ENCODE assay signal across 16 cellular contexts in genomic region chr7:66105263-66105748, GRCh38.
"Had no signal": no experiment of that assay in that cellular context is flagged by ENCODE, and none has a peak within 500 bp of the region (broad histone marks: within the 10 kb centered on the region; RNA-seq: fewer than 3 reads in every experiment).

No MANE protein-coding gene starts in this region.

- H3K9me3 ChIP-seq: ascending aorta, breast epithelium, pancreas, thoracic aorta had no signal

- H3K27ac Mint-ChIP-seq: activated naive CD4-positive, alpha-beta T cell treated with anti-CD3 and anti-CD28 coated beads, Interleukin-2, amount 10 ng/mL, durations not matched to agents 7 days and 5 days; activated T-cell treated with anti-CD3 and anti-CD28 coated beads, Interleukin-2, amount 50 U/mL, for 24 hours had no signal

- H3K27me3 ChIP-seq: ascending aorta, breast epithelium, pancreas had no signal

- H3K36me3 Mint-ChIP-seq: activated naive CD4-positive, alpha-beta T cell treated with anti-CD3 and anti-CD28 coated beads, Interleukin-2, amount 10 ng/mL, durations not matched to agents 7 days and 5 days; naive B cell had no signal

- H3K27me3 Mint-ChIP-seq: activated naive CD4-positive, alpha-beta T cell treated with anti-CD3 and anti-CD28 coated beads, Interleukin-2, amount 10 ng/mL, durations not matched to agents 7 days and 5 days; activated T-cell treated with anti-CD3 and anti-CD28 coated beads, Interleukin-2, amount 50 U/mL, for 24 hours; naive B cell had no signal

- H3K36me3 ChIP-seq: ascending aorta, breast epithelium, pancreas, thoracic aorta had no signal

- H3K4me3 ChIP-seq: ascending aorta, breast epithelium, lung, pancreas, thoracic aorta had no signal

- H3K27ac ChIP-seq: ascending aorta, breast epithelium, pancreas, thoracic aorta, VCaP had no signal

- DNase-seq: activated CD4-positive, alpha-beta T cell treated with anti-CD3 and anti-CD28 coated beads for 1 hour; activated CD4-positive, alpha-beta T cell treated with anti-CD3 and anti-CD28 coated beads, Interleukin-2, amount 50 U/mL, for 48 hours; activated naive CD4-positive, alpha-beta T cell treated with anti-CD3 and anti-CD28 coated beads, Interleukin-2, amount 10 ng/mL, durations not matched to agents 7 days and 5 days; activated T-cell treated with anti-CD3 and anti-CD28 coated beads, Interleukin-2, amount 50 U/mL, for 24 hours; foreskin melanocyte; head of caudate nucleus; left colon; naive B cell; stimulated activated CD4-positive, alpha-beta T cell treated with anti-CD3 and anti-CD28 coated beads, Interleukin-1b, Interleukin-23, amount 100 ng/mL, for 48 hours; T-helper 9 cell had no signal

- H3K4me1 ChIP-seq: ascending aorta, breast epithelium, pancreas had no signal

- ATAC-seq: left colon, pancreas had no signal

- H3K4me3 Mint-ChIP-seq: activated naive CD4-positive, alpha-beta T cell treated with anti-CD3 and anti-CD28 coated beads, Interleukin-2, amount 10 ng/mL, durations not matched to agents 7 days and 5 days; activated T-cell treated with anti-CD3 and anti-CD28 coated beads, Interleukin-2, amount 50 U/mL, for 24 hours had no signal

- H3K9me3 Mint-ChIP-seq: activated naive CD4-positive, alpha-beta T cell treated with anti-CD3 and anti-CD28 coated beads, Interleukin-2, amount 10 ng/mL, durations not matched to agents 7 days and 5 days; activated T-cell treated with anti-CD3 and anti-CD28 coated beads, Interleukin-2, amount 50 U/mL, for 24 hours; naive B cell had no signal
